9 cellular contexts compared by ENCODE assay signal in genomic region chr11:1304376-1304775, GRCh38. TPM values are rescaled to one million over a fixed set of nuclear protein-coding genes. Genes with fewer than 3 reads are reported as not detected.
DNase-seq lines count a peak whose midpoint lies in the region; ATAC-seq and TF ChIP-seq lines count a peak whose summit lies in the region.
"Had no signal": no experiment of that assay in that cellular context is flagged by ENCODE, and none has a peak within 500 bp of the region (broad histone marks: within the 10 kb centered on the region; RNA-seq: fewer than 3 reads in every experiment).

No MANE protein-coding gene starts in this region.

- H3K4me3 ChIP-seq in right atrium auricular region (no peak overlapping the region), heart left ventricle (no peak overlapping the region), epithelial cell of esophagus (ENCODE audit: low read length) (peak overlapping the region; percentile 5), urinary bladder (ENCODE audit: low read depth, low read length) (no peak overlapping the region)

- peak; percentile 58 for DNase-seq in right atrium auricular region (ENCODE audit: low spot score)
- no peak for DNase-seq in heart left ventricle
- no peak for DNase-seq in epithelial cell of esophagus (ENCODE audit: low read depth)
- DNase-seq in natural killer cell = no peak
- DNase-seq in COLO668 (lab: John Stamatoyannopoulos, UW; ENCODE audit: unreplicated experiment) = no peak
- no peak for DNase-seq in NCI-H1694 (lab: John Stamatoyannopoulos, UW)
- DNase-seq: HCEC 1CT had no signal

- H3K9me3 Mint-ChIP-seq in nephron (no peaks in the 10 kb centered on the region), natural killer cell (no peaks in the 10 kb centered on the region)

- H3K4me3 Mint-ChIP-seq in nephron (peak overlapping the region; percentile 41 to 72 (median 61)), natural killer cell (no peak overlapping the region)

- no peak for TF ChIP-seq POLR2A in heart left ventricle (IDR thresholded peaks at IDR 0.05)

- intact Hi-C loops in heart left ventricle (cut with DNase I) = loop anchor here in 2 of 10 donors (10.0 kb wide), 1 partner anchor 210 kb away; no protein-coding TSS in a partner anchor
- intact Hi-C loops in natural killer cell (cut with micrococcal nuclease) = no loop called here

- ATAC-seq in heart left ventricle = no peak
- no peak for ATAC-seq in natural killer cell

- TF ChIP-seq CTCF in right atrium auricular region (IDR thresholded peaks at IDR 0.05) (no peak), heart left ventricle (IDR thresholded peaks at IDR 0.05) (no peak), epithelial cell of esophagus (IDR thresholded peaks at IDR 0.05; ENCODE audit: insufficient read depth, low read depth, low read length, missing control alignments) (no peak), nephron (IDR thresholded peaks at IDR 0.05; ENCODE audit: unreplicated experiment in 3 of 3) (no peak), natural killer cell (IDR thresholded peaks at IDR 0.05) (no peak)

- H3K27me3 Mint-ChIP-seq in nephron (ENCODE audit: low read depth) = no peaks in the 10 kb centered on the region
- H3K27me3 Mint-ChIP-seq in natural killer cell (ENCODE audit: low read depth in 2 of 2) = no peaks in the 10 kb centered on the region

- H3K9me3 ChIP-seq in right atrium auricular region = no peaks in the 10 kb centered on the region
- H3K9me3 ChIP-seq in heart left ventricle = no peaks in the 10 kb centered on the region

- H3K36me3 Mint-ChIP-seq in nephron (ENCODE audit: low read depth) = no peaks in the 10 kb centered on the region
- H3K36me3 Mint-ChIP-seq in natural killer cell = no peaks in the 10 kb centered on the region

- no peaks in the 10 kb centered on the region for H3K36me3 ChIP-seq in right atrium auricular region
- H3K36me3 ChIP-seq in heart left ventricle = peaks cover 0 to 22% (median 4%) of the 10 kb centered on the region in 9 donors
- H3K36me3 ChIP-seq in urinary bladder (ENCODE audit: insufficient read depth) = no peaks in the 10 kb centered on the region

- H3K27me3 ChIP-seq in right atrium auricular region = no peaks in the 10 kb centered on the region
- H3K27me3 ChIP-seq in heart left ventricle = no peaks in the 10 kb centered on the region

- peaks cover 0 to 70% of the 10 kb centered on the region in 2 donors for H3K4me1 ChIP-seq in right atrium auricular region
- peaks cover 3 to 62% (median 47%) of the 10 kb centered on the region in 12 donors for H3K4me1 ChIP-seq in heart left ventricle
- H3K4me1 ChIP-seq in urinary bladder (ENCODE audit: insufficient read depth) = peaks cover 2% of the 10 kb centered on the region

- H3K27ac ChIP-seq in right atrium auricular region (peak overlapping the region in 1 of 2 donors; percentile 49), heart left ventricle (peak overlapping the region in 1 of 12 donors; percentile 52), urinary bladder (ENCODE audit: low read depth) (peak overlapping the region; percentile 83)

- H3K4me1 Mint-ChIP-seq in nephron (peaks cover 48% of the 10 kb centered on the region), natural killer cell (peaks cover 27 to 40% of the 10 kb centered on the region in 2 donors)

- WGBS in heart left ventricle, 4 donors = 67 to 80% (median 73%) methylated on average over 14 of the region's 14 CpGs
- WGBS in urinary bladder = 65% methylated on average over 14 of the region's 14 CpGs

- peak overlapping the region; percentile 85 to 97 (median 96) for H3K27ac Mint-ChIP-seq in nephron
- H3K27ac Mint-ChIP-seq in natural killer cell = peak overlapping the region in 1 of 2 donors; percentile 59

RNA-seq across cellular contexts. Expression of gene TOLLIP, which starts 5.1 kb away (rescaled TPM):
- total RNA-seq in right atrium auricular region (10 to 100 TPM; 29.6 to 41.0 TPM), heart left ventricle (10 to 100 TPM; 36.9 to 57.2 (median 44.9) TPM), urinary bladder (13.6 TPM), natural killer cell (10 to 100 TPM; 49.3 to 61.8 (median 54.8) TPM)
- polyA plus RNA-seq in heart left ventricle (10 to 100 TPM; 27.4 to 49.6 TPM), urinary bladder (53.4 TPM)
